Comparison of ENCODE assay signal across 1 cellular context in the genomic region with DNA sequence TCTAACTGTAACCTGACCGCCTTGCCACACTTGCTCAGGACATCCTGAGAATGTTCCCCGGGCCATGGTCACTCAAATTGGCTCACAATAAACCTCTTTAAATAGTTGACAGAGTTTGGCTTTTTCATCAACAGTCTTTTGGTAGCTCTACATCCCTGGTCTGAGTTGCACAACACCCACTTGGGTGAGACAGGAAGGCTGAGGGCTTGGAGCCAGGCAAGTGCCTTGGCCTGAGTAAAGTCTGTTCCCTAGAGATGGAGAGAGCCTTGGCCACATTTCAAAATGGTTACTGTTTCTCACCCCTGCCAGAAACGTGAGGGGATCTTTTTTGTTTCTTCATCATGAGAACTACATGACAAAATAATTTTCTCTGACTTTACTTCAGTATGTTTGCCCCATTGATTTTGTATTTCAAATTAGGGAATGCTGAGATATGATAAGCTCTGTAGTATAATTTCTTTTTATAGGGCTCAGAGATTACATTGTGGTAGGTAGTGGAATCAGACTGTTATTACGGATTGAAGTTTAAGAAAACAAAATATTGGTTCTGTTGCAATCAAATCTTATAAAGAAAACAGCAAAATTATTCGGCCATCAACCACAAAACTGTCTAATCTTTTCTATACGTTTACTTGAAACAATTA.
TF ChIP-seq lines count a peak whose summit lies in the region.

No MANE protein-coding gene starts in this region.

TF ChIP-seq in HepG2, 621 proteins besides CTCF, POLR2A, EP300 and RAD21 (continued from another document):
- no peak for TF ChIP-seq PRPF4 (IDR thresholded peaks at IDR 0.05; ENCODE audit: low read depth, low read length, poor library complexity, severe bottlenecking)
